In the genomic region with DNA sequence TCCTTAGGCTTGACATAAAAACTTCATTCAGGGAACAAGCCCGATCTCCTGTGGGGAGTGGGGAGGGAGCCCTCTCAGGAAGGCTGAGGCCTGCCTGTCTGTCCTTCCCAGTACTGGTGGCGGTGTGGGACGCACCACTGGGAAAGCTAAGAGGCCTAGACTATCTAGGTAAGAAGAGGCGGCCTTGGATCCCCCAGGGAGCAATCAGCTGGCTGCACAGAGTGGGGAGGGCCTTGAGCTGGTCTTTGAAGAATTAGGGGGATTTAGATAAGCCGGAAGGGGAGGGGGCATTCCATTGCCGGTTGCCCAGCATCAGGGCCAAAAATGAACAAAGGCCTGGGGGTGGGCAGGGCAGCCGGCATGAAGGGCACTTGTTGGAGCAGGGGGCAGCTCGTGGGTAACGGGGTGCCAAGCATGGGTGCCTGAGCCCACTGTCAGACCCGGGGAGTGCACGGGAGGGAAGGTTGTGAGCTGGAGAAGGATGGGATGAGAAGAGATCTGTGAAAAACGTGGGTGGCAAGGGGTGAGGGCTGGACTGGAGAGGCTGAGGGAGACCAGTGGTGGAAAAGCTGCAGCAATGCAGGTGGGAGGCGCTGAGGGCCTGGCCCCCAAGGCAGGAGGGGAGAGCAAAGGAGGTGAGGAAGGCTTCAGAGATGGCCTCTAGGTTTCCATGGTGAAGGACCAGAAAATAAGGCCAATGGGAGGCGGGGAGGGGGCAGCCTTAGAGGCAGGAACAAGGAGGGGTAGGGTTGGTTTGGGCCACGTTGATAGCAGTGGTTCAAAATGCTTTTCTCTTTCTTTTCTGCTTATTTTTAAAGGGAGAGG, we compare ENCODE assay signal across 9 cellular contexts. TPM values are rescaled to one million over a fixed set of nuclear protein-coding genes. Genes with fewer than 3 reads are reported as not detected.
A peak's percentile ranks its signal among the peaks of the same experiment; 100 is the strongest.
DNase-seq lines count a peak whose midpoint lies in the region; TF ChIP-seq lines count a peak whose summit lies in the region.
"Had no signal": no experiment of that assay in that cellular context is flagged by ENCODE, and none has a peak within 500 bp of the region (broad histone marks: within the 10 kb centered on the region; RNA-seq: fewer than 3 reads in every experiment).

No MANE protein-coding gene starts in this region.

- H3K4me3 Mint-ChIP-seq in glutamatergic neuron (ENCODE audit: unreplicated experiment), result no peak overlapping the region
- peak overlapping the region; percentile 56 for H3K4me3 Mint-ChIP-seq in progenitor cell of endocrine pancreas (ENCODE audit: low read depth)

- H3K27me3 Mint-ChIP-seq in glutamatergic neuron (ENCODE audit: unreplicated experiment) (peaks cover 1% of the 10 kb centered on the region), progenitor cell of endocrine pancreas (no peaks in the 10 kb centered on the region)

- H3K36me3 Mint-ChIP-seq in glutamatergic neuron (ENCODE audit: unreplicated experiment) (no peaks in the 10 kb centered on the region), progenitor cell of endocrine pancreas (ENCODE audit: insufficient read depth) (peaks cover 5% of the 10 kb centered on the region)

- peak overlapping the region; percentile 99 for H3K27ac ChIP-seq in VCaP

- peak overlapping the region in 1 of 2 donors; percentile 12 for H3K4me3 ChIP-seq in foreskin fibroblast (ENCODE audit: low read depth in 1 of 2, low read length in 2 of 2)

- H3K27ac Mint-ChIP-seq in glutamatergic neuron (ENCODE audit: unreplicated experiment) (peak overlapping the region; percentile 43), progenitor cell of endocrine pancreas (peak overlapping the region; percentile 97)

- TF ChIP-seq CTCF in VCaP (conservative IDR thresholded peaks at IDR 0.05), result no peak
- no peak for TF ChIP-seq CTCF in glutamatergic neuron (IDR thresholded peaks at IDR 0.05; ENCODE audit: partially characterized antibody, unreplicated experiment)
- TF ChIP-seq CTCF in progenitor cell of endocrine pancreas (IDR thresholded peaks at IDR 0.05; ENCODE audit: unreplicated experiment), result no peak
- no peak for TF ChIP-seq CTCF in foreskin fibroblast (IDR thresholded peaks at IDR 0.05; ENCODE audit: low read depth, low read length)

- H3K4me1 Mint-ChIP-seq in glutamatergic neuron (ENCODE audit: low read depth, unreplicated experiment) (peaks cover 56% of the 10 kb centered on the region), progenitor cell of endocrine pancreas (ENCODE audit: low read depth) (peaks cover 80% of the 10 kb centered on the region)

- H3K9me3 Mint-ChIP-seq in glutamatergic neuron (ENCODE audit: unreplicated experiment), result peaks cover 2% of the 10 kb centered on the region
- no peaks in the 10 kb centered on the region for H3K9me3 Mint-ChIP-seq in progenitor cell of endocrine pancreas (ENCODE audit: low read depth)

- DNase-seq in D341Med (ENCODE audit: low spot score), result peak; percentile 55
- DNase-seq in glutamatergic neuron, result no peak
- DNase-seq in progenitor cell of endocrine pancreas (ENCODE audit: low spot score, unreplicated experiment), result no peak
- DNase-seq in NCI-H748 (lab: John Stamatoyannopoulos, UW; ENCODE audit: unreplicated experiment), result no peak
- DNase-seq in NCI-H226, result no peak
- no peak for DNase-seq in NCI-H1105 (lab: John Stamatoyannopoulos, UW)
- DNase-seq in foreskin fibroblast, result no peak
- DNase-seq: NCI-H1105 treated with DMSO at 0.1 percent for 48 hours had no signal

RNA-seq across cellular contexts. Expression of a gene that starts 8.5 kb away (rescaled TPM):
- total RNA-seq in glutamatergic neuron (ENCODE audit: unreplicated experiment) (38.4 TPM), progenitor cell of endocrine pancreas (97.1 and 98.7 TPM in 2 replicates)
